ENCODE assay signal across 18 cellular contexts in the genomic region with DNA sequence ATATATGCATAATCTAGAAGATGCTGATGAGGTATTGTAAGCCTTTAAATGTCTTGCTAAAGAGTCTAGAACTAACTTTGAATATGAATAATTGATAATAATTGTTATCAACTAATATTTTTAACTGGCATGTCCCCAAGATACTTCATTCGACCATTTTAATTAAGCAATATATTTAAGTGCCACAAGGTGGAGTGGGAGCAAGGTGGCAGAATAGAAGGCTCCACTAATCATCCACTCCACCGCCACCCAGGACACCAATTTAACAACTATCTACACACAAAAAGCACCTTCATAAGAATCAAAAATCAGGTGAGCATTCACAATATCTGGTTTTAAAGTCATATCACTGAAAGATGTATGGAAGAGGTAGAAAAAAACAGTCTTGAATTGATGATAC.
"Had no signal": no experiment of that assay in that cellular context is flagged by ENCODE, and none has a peak within 500 bp of the region (broad histone marks: within the 10 kb centered on the region; RNA-seq: fewer than 3 reads in every experiment).

No MANE protein-coding gene starts in this region.

- H3K9me3 Mint-ChIP-seq: type B pancreatic cell had no signal

- H3K27me3 Mint-ChIP-seq: dendritic cell treated with granulocyte-macrophage colony-stimulating factor and Interleukin-4, amounts not matched to agents 40 ng/mL and 50 ng/mL, for 4 days; type B pancreatic cell had no signal

- FAIRE-seq: keratinocyte had no signal

- ATAC-seq: activated naive CD4-positive, alpha-beta T cell treated with anti-CD3 and anti-CD28 coated beads, Interleukin-2, amount 50 U/mL, for 72 hours; lower lobe of right lung; naive thymus-derived CD4-positive, alpha-beta T cell had no signal

- H3K4me3 Mint-ChIP-seq: brain; dendritic cell treated with granulocyte-macrophage colony-stimulating factor and Interleukin-4, amounts not matched to agents 40 ng/mL and 50 ng/mL, for 4 days; naive thymus-derived CD4-positive, alpha-beta T cell; type B pancreatic cell had no signal

- H3K36me3 Mint-ChIP-seq: activated naive CD4-positive, alpha-beta T cell treated with anti-CD3 and anti-CD28 coated beads, Interleukin-2, amount 50 U/mL, for 72 hours; brain; naive thymus-derived CD4-positive, alpha-beta T cell; type B pancreatic cell had no signal

- DNase-seq: activated CD4-positive, alpha-beta T cell treated with anti-CD3 and anti-CD28 coated beads for 4 hours; activated CD4-positive, alpha-beta T cell treated with anti-CD3 and anti-CD28 coated beads, Interleukin-2, amount 50 U/mL, for 48 hours; activated CD4-positive, CD25-positive, alpha-beta regulatory T cell; aorta; effector CD4-positive, alpha-beta T cell; erythroblast; lower lobe of right lung; naive thymus-derived CD4-positive, alpha-beta T cell; retina; spleen; stimulated activated CD4-positive, alpha-beta T cell treated with anti-CD3 and anti-CD28 coated beads, Interleukin-4, amount 100 ng/mL, for 24 hours; stimulated activated naive CD4-positive, alpha-beta T cell treated with Interleukin-2 at 50 U/mL for 16 hours; T1000 had no signal

- H3K4me1 Mint-ChIP-seq: brain; naive thymus-derived CD4-positive, alpha-beta T cell had no signal

- H3K27ac Mint-ChIP-seq: activated naive CD4-positive, alpha-beta T cell treated with anti-CD3 and anti-CD28 coated beads, Interleukin-2, amount 50 U/mL, for 72 hours; brain; dendritic cell treated with granulocyte-macrophage colony-stimulating factor and Interleukin-4, amounts not matched to agents 40 ng/mL and 50 ng/mL, for 4 days; naive thymus-derived CD4-positive, alpha-beta T cell; type B pancreatic cell had no signal
